In genomic region chr12:19465711-19466110, GRCh38 we compare ENCODE assay signal across 26 cellular contexts.
"Had no signal": no experiment of that assay in that cellular context is flagged by ENCODE, and none has a peak within 500 bp of the region (broad histone marks: within the 10 kb centered on the region; RNA-seq: fewer than 3 reads in every experiment).

No MANE protein-coding gene starts in this region.

- H3K4me1 ChIP-seq: body of pancreas had no signal

- ATAC-seq: activated CD8-positive, alpha-beta memory T cell treated with anti-CD3 and anti-CD28 coated beads, Interleukin-2, amount 10 ng/mL, durations not matched to agents 7 days and 5 days; activated T-helper 17 cell treated with anti-CD3 and anti-CD28 coated beads, Interleukin-2, amount 50 U/mL, for 72 hours; body of pancreas; T-helper 17 cell had no signal

- H3K4me3 Mint-ChIP-seq: activated B cell treated with CpG ODN at 0.5 μM for 24 hours; activated CD4-positive, alpha-beta T cell treated with anti-CD3 and anti-CD28 coated beads, Interleukin-2, amount 10 ng/mL, durations not matched to agents 24 days and 14 days; activated CD8-positive, alpha-beta memory T cell treated with anti-CD3 and anti-CD28 coated beads, Interleukin-2, amount 10 ng/mL, durations not matched to agents 7 days and 5 days; activated naive CD4-positive, alpha-beta T cell treated with anti-CD3 and anti-CD28 coated beads for 36 hours; activated naive CD8-positive, alpha-beta T cell; activated T-helper 17 cell treated with anti-CD3 and anti-CD28 coated beads, Interleukin-2, amount 50 U/mL, for 72 hours; central memory CD8-positive, alpha-beta T cell; T-helper 17 cell had no signal

- H3K9me3 Mint-ChIP-seq: activated B cell treated with CpG ODN at 0.5 μM for 24 hours; activated CD4-positive, alpha-beta T cell treated with anti-CD3 and anti-CD28 coated beads, Interleukin-2, amount 10 ng/mL, durations not matched to agents 24 days and 14 days; activated naive CD4-positive, alpha-beta T cell treated with anti-CD3 and anti-CD28 coated beads for 36 hours; activated T-helper 17 cell treated with anti-CD3 and anti-CD28 coated beads, Interleukin-2, amount 50 U/mL, for 72 hours; central memory CD8-positive, alpha-beta T cell had no signal

- H3K27me3 Mint-ChIP-seq: activated B cell treated with CpG ODN at 0.5 μM for 24 hours; activated CD4-positive, alpha-beta T cell treated with anti-CD3 and anti-CD28 coated beads, Interleukin-2, amount 10 ng/mL, durations not matched to agents 24 days and 14 days; activated CD8-positive, alpha-beta memory T cell treated with anti-CD3 and anti-CD28 coated beads, Interleukin-2, amount 10 ng/mL, durations not matched to agents 7 days and 5 days; activated naive CD8-positive, alpha-beta T cell; activated T-helper 17 cell treated with anti-CD3 and anti-CD28 coated beads, Interleukin-2, amount 50 U/mL, for 72 hours; central memory CD8-positive, alpha-beta T cell; T-helper 17 cell had no signal

- H3K9me3 ChIP-seq: adrenal gland, body of pancreas had no signal

- H3K4me3 ChIP-seq: adrenal gland, body of pancreas had no signal

- H3K27ac Mint-ChIP-seq: activated B cell treated with CpG ODN at 0.5 μM for 24 hours; activated CD4-positive, alpha-beta T cell treated with anti-CD3 and anti-CD28 coated beads, Interleukin-2, amount 10 ng/mL, durations not matched to agents 24 days and 14 days; activated CD8-positive, alpha-beta memory T cell treated with anti-CD3 and anti-CD28 coated beads, Interleukin-2, amount 10 ng/mL, durations not matched to agents 7 days and 5 days; activated naive CD4-positive, alpha-beta T cell treated with anti-CD3 and anti-CD28 coated beads for 36 hours had no signal

- DNase-seq: activated B cell treated with CpG ODN at 0.5 μM for 24 hours; activated CD4-positive, alpha-beta T cell treated with anti-CD3 and anti-CD28 coated beads for 1 hour; activated CD4-positive, alpha-beta T cell treated with anti-CD3 and anti-CD28 coated beads, Interleukin-2, amount 10 ng/mL, durations not matched to agents 24 days and 14 days; activated CD4-positive, alpha-beta T cell treated with anti-CD3 and anti-CD28 coated beads, Interleukin-2, amount 50 U/mL, for 48 hours; activated CD8-positive, alpha-beta memory T cell treated with anti-CD3 and anti-CD28 coated beads, Interleukin-2, amount 10 ng/mL, durations not matched to agents 7 days and 5 days; activated gamma-delta T cell; activated naive CD4-positive, alpha-beta T cell treated with anti-CD3 and anti-CD28 coated beads for 36 hours; activated T-cell treated with anti-CD3 and anti-CD28 coated beads, Interleukin-2, amount 50 U/mL, for 48 hours; adrenal gland; anterior cingulate cortex; body of pancreas; NCI-H1092; NCI-H1417; NCI-H1930; NCI-H2107; NCI-H2171 treated with DMSO at 0.1 percent for 48 hours; NCI-H226; NCI-H526; NCI-H82; SIG-M5; T-helper 17 cell; T-helper 9 cell had no signal

- H3K27me3 ChIP-seq: adrenal gland, body of pancreas had no signal

- H3K27ac ChIP-seq: adrenal gland, body of pancreas, KMS-11 had no signal
